In genomic region chr11:97751952-97752351, GRCh38 we compare ENCODE assay signal across 14 cellular contexts.
"Had no signal": no experiment of that assay in that cellular context is flagged by ENCODE, and none has a peak within 500 bp of the region (broad histone marks: within the 10 kb centered on the region; RNA-seq: fewer than 3 reads in every experiment).

No MANE protein-coding gene starts in this region.

- H3K4me2 ChIP-seq: KMS-11, SK-N-SH had no signal

- H3K27ac ChIP-seq: KMS-11 had no signal

- DNase-seq: IMR-90, Kasumi-1, MM.1S, NCI-H1436, NCI-H187, NCI-H2171, NCI-H226, NCI-H524, SK-N-SH, SW 1271, T-helper 1 cell, T-helper 17 cell had no signal

- H3K9me3 ChIP-seq: SK-N-SH had no signal

- ATAC-seq: HepG2, T-helper 17 cell had no signal

- H3K9ac ChIP-seq: KMS-11, SK-N-SH had no signal
